ENCODE assay signal across 15 cellular contexts in genomic region chr14:80615831-80616230, GRCh38.
DNase-seq lines count a peak whose midpoint lies in the region; ATAC-seq, FAIRE-seq and TF ChIP-seq lines count a peak whose summit lies in the region.
"Had no signal": no experiment of that assay in that cellular context is flagged by ENCODE, and none has a peak within 500 bp of the region (broad histone marks: within the 10 kb centered on the region; RNA-seq: fewer than 3 reads in every experiment).

No MANE protein-coding gene starts in this region.

- intact Hi-C loops in ovary (cut with DNase I), result no loop called here

- H3K27me3 ChIP-seq in small intestine (ENCODE audit: control insufficient read depth in 2 of 2, insufficient read depth in 2 of 2, low read length in 2 of 2), result no peaks in the 10 kb centered on the region
- no peaks in the 10 kb centered on the region for H3K27me3 ChIP-seq in ovary
- H3K27me3 ChIP-seq: esophagus muscularis mucosa, thyroid gland had no signal

- DNase-seq in small intestine (peak; percentile 15), ovary (no peak), GF-D8 (lab: John Stamatoyannopoulos, UW) (no peak), NCI-H1048 (lab: John Stamatoyannopoulos, UW) (no peak)
- DNase-seq: activated T-cell treated with anti-CD3 and anti-CD28 coated beads, Interleukin-2, amount 50 U/mL, for 72 hours; CD4-positive, alpha-beta T cell; GM23248; MM.1S; T-helper 1 cell; thyroid gland had no signal

- H3K27ac ChIP-seq in small intestine (ENCODE audit: low read depth in 1 of 2, low read length in 1 of 2), result no peak overlapping the region
- no peak overlapping the region for H3K27ac ChIP-seq in ovary
- H3K27ac ChIP-seq: esophagus muscularis mucosa, GM23248, thyroid gland had no signal

- TF ChIP-seq CTCF in ovary (IDR thresholded peaks at IDR 0.05), result no peak

- no peak for FAIRE-seq in small intestine (lab: Jason Lieb, UNC)

- ATAC-seq in GM19035 (IDR thresholded peaks at IDR 0.05; ENCODE audit: unreplicated experiment), result peak; percentile 98
- ATAC-seq in GM21619 (IDR thresholded peaks at IDR 0.05; ENCODE audit: unreplicated experiment), result peak; percentile 89
- ATAC-seq in HG03095 (IDR thresholded peaks at IDR 0.05; ENCODE audit: unreplicated experiment), result peak; percentile 96
- ATAC-seq: activated T-cell treated with anti-CD3 and anti-CD28 coated beads, Interleukin-2, amount 50 U/mL, for 72 hours had no signal

- 19 to 58% (median 28%) methylated on average over 4 of the region's 4 CpGs for WGBS in small intestine, 3 donors
- WGBS in ovary, 3 donors, result 93 to 96% (median 95%) methylated on average over 4 of the region's 4 CpGs

- H3K4me3 ChIP-seq in small intestine (ENCODE audit: low read depth in 1 of 2, low read length in 2 of 2), result no peak overlapping the region
- H3K4me3 ChIP-seq in ovary, result no peak overlapping the region
- H3K4me3 ChIP-seq: esophagus muscularis mucosa, GM23248, smooth muscle cell, thyroid gland had no signal

- H3K9me3 ChIP-seq in small intestine (ENCODE audit: control insufficient read depth, low read depth) (no peaks in the 10 kb centered on the region), ovary (no peaks in the 10 kb centered on the region)
- H3K9me3 ChIP-seq: esophagus muscularis mucosa, thyroid gland had no signal

- no peak for TF ChIP-seq POLR2A in ovary (IDR thresholded peaks at IDR 0.05)

- H3K36me3 ChIP-seq in small intestine (ENCODE audit: control insufficient read depth in 2 of 2, insufficient read depth in 2 of 2, low read length in 2 of 2), result no peaks in the 10 kb centered on the region
- H3K36me3 ChIP-seq in ovary, result no peaks in the 10 kb centered on the region
- H3K36me3 ChIP-seq: esophagus muscularis mucosa, thyroid gland had no signal

- no peaks in the 10 kb centered on the region for H3K4me1 ChIP-seq in small intestine (ENCODE audit: control insufficient read depth in 2 of 2, insufficient read depth in 1 of 2, low read depth in 1 of 2, low read length in 1 of 2)
- H3K4me1 ChIP-seq in ovary (ENCODE audit: insufficient read depth), result no peaks in the 10 kb centered on the region
- H3K4me1 ChIP-seq: thyroid gland had no signal

- TF ChIP-seq EP300 in ovary (IDR thresholded peaks at IDR 0.05), result no peak
